Comparison of ENCODE assay signal across 25 cellular contexts in the genomic region with DNA sequence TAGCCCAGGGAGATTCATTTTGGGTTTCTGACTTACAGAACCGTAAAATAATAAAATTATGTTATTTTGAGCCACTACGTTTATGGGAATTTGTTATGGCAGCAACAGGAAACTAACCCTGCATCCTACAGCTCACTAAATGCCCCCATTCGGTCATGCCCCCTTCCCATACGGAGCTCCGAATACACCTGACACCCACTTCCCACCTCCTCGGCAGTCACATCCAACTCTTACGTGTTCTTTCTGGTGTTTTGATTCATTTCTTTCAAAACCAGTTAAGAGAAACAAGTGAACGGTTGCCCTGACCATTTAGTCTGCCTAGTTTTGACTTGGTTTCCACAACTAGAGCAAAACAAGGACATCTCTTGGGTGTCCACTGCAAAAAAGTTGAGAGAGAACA.
"Had no signal": no experiment of that assay in that cellular context is flagged by ENCODE, and none has a peak within 500 bp of the region (broad histone marks: within the 10 kb centered on the region; RNA-seq: fewer than 3 reads in every experiment).

No MANE protein-coding gene starts in this region.

- H3K4me2 ChIP-seq: neural progenitor cell had no signal

- H3K9me3 Mint-ChIP-seq: activated T-cell treated with anti-CD3 and anti-CD28 coated beads, Interleukin-2, amount 50 U/mL, for 4 hours; activated T-helper 17 cell treated with anti-CD3 and anti-CD28 coated beads, Interleukin-2, amount 50 U/mL, for 72 hours; naive thymus-derived CD8-positive, alpha-beta T cell; stimulated activated naive CD8-positive, alpha-beta T cell treated with anti-CD3 and anti-CD28 coated beads, Interleukin-15, Interleukin-2, amounts not matched to agents 100 ng/mL and 50 ng/mL, for 24 hours; type B pancreatic cell had no signal

- H3K9me3 ChIP-seq: breast epithelium, colonic mucosa, heart left ventricle, thoracic aorta, vagina had no signal

- H3K4me1 ChIP-seq: breast epithelium, colonic mucosa, vagina had no signal

- H3K27me3 ChIP-seq: breast epithelium, colonic mucosa, dorsolateral prefrontal cortex, heart left ventricle, neural progenitor cell, vagina had no signal

- H3K36me3 ChIP-seq: breast epithelium, colonic mucosa, neural progenitor cell had no signal

- ATAC-seq: activated CD8-positive, alpha-beta T cell treated with anti-CD3 and anti-CD28 coated beads for 36 hours; activated T-cell treated with anti-CD3 and anti-CD28 coated beads, Interleukin-2, amount 50 U/mL, for 4 hours; activated T-helper 17 cell treated with anti-CD3 and anti-CD28 coated beads, Interleukin-2, amount 50 U/mL, for 72 hours; heart left ventricle; naive thymus-derived CD8-positive, alpha-beta T cell; right cardiac atrium; T-helper 17 cell had no signal

- H3K27ac Mint-ChIP-seq: activated CD8-positive, alpha-beta T cell treated with anti-CD3 and anti-CD28 coated beads for 36 hours; activated T-helper 17 cell treated with anti-CD3 and anti-CD28 coated beads, Interleukin-2, amount 50 U/mL, for 72 hours; neural progenitor cell; stimulated activated naive CD8-positive, alpha-beta T cell treated with anti-CD3 and anti-CD28 coated beads, Interleukin-15, Interleukin-2, amounts not matched to agents 100 ng/mL and 50 ng/mL, for 24 hours; T-helper 17 cell; type B pancreatic cell had no signal

- H3K27me3 Mint-ChIP-seq: activated CD8-positive, alpha-beta T cell treated with anti-CD3 and anti-CD28 coated beads for 36 hours; activated T-helper 17 cell treated with anti-CD3 and anti-CD28 coated beads, Interleukin-2, amount 50 U/mL, for 72 hours; naive thymus-derived CD8-positive, alpha-beta T cell; stimulated activated naive CD8-positive, alpha-beta T cell treated with anti-CD3 and anti-CD28 coated beads, Interleukin-15, Interleukin-2, amounts not matched to agents 100 ng/mL and 50 ng/mL, for 24 hours; T-helper 17 cell; type B pancreatic cell had no signal

- DNase-seq: activated CD4-positive, alpha-beta T cell treated with anti-CD3 and anti-CD28 coated beads, Interleukin-2, amount 50 U/mL, for 1 hour; activated CD8-positive, alpha-beta T cell treated with anti-CD3 and anti-CD28 coated beads for 36 hours; activated gamma-delta T cell treated with Interleukin-2 at 50 U/mL for 16 hours; activated naive CD4-positive, alpha-beta T cell treated with anti-CD3 and anti-CD28 coated beads, Interleukin-2, amount 50 U/mL, for 16 hours; activated T-cell treated with anti-CD3 and anti-CD28 coated beads, Interleukin-2, amount 50 U/mL, for 4 hours; amniotic stem cell; cerebellar nuclear complex; colonic mucosa; dorsolateral prefrontal cortex; effector memory CD4-positive, alpha-beta T cell; erythroblast; heart left ventricle; midbrain; naive thymus-derived CD8-positive, alpha-beta T cell; posterior cingulate gyrus; right cardiac atrium; stimulated activated CD4-positive, alpha-beta T cell treated with anti-CD3 and anti-CD28 coated beads, Interleukin-2, amount 100 ng/mL, for 48 hours; T-helper 17 cell had no signal

- H3K4me3 ChIP-seq: breast epithelium, colonic mucosa, dorsolateral prefrontal cortex, heart left ventricle, neural progenitor cell, thoracic aorta, vagina had no signal

- H3K9ac ChIP-seq: neural progenitor cell had no signal

- H3K27ac ChIP-seq: breast epithelium, colonic mucosa, dorsolateral prefrontal cortex, heart left ventricle, neural progenitor cell, thoracic aorta, vagina had no signal

- H2AFZ ChIP-seq: neural progenitor cell had no signal

- H3K4me3 Mint-ChIP-seq: activated CD8-positive, alpha-beta T cell treated with anti-CD3 and anti-CD28 coated beads for 36 hours; activated T-cell treated with anti-CD3 and anti-CD28 coated beads, Interleukin-2, amount 50 U/mL, for 4 hours; activated T-helper 17 cell treated with anti-CD3 and anti-CD28 coated beads, Interleukin-2, amount 50 U/mL, for 72 hours; naive thymus-derived CD8-positive, alpha-beta T cell; neural progenitor cell; stimulated activated naive CD8-positive, alpha-beta T cell treated with anti-CD3 and anti-CD28 coated beads, Interleukin-15, Interleukin-2, amounts not matched to agents 100 ng/mL and 50 ng/mL, for 24 hours; T-helper 17 cell; type B pancreatic cell had no signal
